In the genomic region with DNA sequence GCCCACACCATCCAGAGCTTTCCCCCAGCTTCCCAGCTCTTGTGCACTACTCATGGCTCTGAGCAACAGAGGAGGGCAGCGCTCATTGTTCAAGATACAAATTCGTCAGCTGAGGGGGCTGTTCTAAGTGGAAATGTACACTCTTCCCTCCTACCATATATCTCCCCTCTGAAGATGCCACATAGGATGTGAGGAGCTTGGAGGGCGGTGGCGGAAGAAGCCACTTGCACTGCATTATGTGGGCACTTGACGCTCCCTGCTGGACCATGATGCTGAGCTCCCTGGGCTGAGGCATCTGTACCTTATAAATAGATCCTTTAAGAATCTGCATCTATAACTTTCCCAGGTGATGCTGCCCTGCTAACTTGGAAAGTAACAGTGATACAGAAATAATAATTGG, we compare ENCODE assay signal across 1 cellular context.
TF ChIP-seq lines count a peak whose summit lies in the region.

No MANE protein-coding gene starts in this region.

TF ChIP-seq in neural cell, 6 proteins besides CTCF, POLR2A, EP300 and RAD21 (continued from another document):
- TF ChIP-seq, protein P1, sequence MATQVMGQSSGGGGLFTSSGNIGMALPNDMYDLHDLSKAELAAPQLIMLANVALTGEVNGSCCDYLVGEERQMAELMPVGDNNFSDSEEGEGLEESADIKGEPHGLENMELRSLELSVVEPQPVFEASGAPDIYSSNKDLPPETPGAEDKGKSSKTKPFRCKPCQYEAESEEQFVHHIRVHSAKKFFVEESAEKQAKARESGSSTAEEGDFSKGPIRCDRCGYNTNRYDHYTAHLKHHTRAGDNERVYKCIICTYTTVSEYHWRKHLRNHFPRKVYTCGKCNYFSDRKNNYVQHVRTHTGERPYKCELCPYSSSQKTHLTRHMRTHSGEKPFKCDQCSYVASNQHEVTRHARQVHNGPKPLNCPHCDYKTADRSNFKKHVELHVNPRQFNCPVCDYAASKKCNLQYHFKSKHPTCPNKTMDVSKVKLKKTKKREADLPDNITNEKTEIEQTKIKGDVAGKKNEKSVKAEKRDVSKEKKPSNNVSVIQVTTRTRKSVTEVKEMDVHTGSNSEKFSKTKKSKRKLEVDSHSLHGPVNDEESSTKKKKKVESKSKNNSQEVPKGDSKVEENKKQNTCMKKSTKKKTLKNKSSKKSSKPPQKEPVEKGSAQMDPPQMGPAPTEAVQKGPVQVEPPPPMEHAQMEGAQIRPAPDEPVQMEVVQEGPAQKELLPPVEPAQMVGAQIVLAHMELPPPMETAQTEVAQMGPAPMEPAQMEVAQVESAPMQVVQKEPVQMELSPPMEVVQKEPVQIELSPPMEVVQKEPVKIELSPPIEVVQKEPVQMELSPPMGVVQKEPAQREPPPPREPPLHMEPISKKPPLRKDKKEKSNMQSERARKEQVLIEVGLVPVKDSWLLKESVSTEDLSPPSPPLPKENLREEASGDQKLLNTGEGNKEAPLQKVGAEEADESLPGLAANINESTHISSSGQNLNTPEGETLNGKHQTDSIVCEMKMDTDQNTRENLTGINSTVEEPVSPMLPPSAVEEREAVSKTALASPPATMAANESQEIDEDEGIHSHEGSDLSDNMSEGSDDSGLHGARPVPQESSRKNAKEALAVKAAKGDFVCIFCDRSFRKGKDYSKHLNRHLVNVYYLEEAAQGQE (IDR thresholded peaks at IDR 0.05; ENCODE audit: borderline replicate concordance) = no peak
- TF ChIP-seq SMC3 (conservative IDR thresholded peaks at IDR 0.05; ENCODE audit: poor library complexity) (no peak), MXI1 (conservative IDR thresholded peaks at IDR 0.05; ENCODE audit: poor library complexity, severe bottlenecking) (no peak), POLR2AphosphoS5 (IDR thresholded peaks at IDR 0.05) (no peak), EZH2 (IDR thresholded peaks at IDR 0.05; ENCODE audit: borderline replicate concordance, insufficient read depth, low read length, poor library complexity, severe bottlenecking) (no peak)
